20 cellular contexts compared by ENCODE assay signal in genomic region chr13:102212729-102213128, GRCh38.
DNase-seq lines count a peak whose midpoint lies in the region; ATAC-seq and TF ChIP-seq lines count a peak whose summit lies in the region.
"Had no signal": no experiment of that assay in that cellular context is flagged by ENCODE, and none has a peak within 500 bp of the region (broad histone marks: within the 10 kb centered on the region; RNA-seq: fewer than 3 reads in every experiment).

No MANE protein-coding gene starts in this region.

- H3K27me3 ChIP-seq in HUES48 (ENCODE audit: control insufficient read depth, insufficient read depth, low read length) (no peaks in the 10 kb centered on the region), endodermal cell (ENCODE audit: control insufficient read depth, insufficient read depth, low read length, poor library complexity, severe bottlenecking) (no peaks in the 10 kb centered on the region), neural cell (ENCODE audit: insufficient read depth, low read depth, low read length) (no peaks in the 10 kb centered on the region)
- H3K27me3 ChIP-seq: BLaER1 treated with 17β-estradiol and CSF1 and Interleukin-3, amounts not matched to agents 10 nM and 100 nM had no signal

- ATAC-seq in GM21447 (IDR thresholded peaks at IDR 0.05; ENCODE audit: unreplicated experiment) (no peak), left lobe of liver (no peak)
- ATAC-seq: Panc1 had no signal

- H3F3A ChIP-seq in neural cell (ENCODE audit: insufficient read depth, low read length, poor library complexity, severe bottlenecking), result no peaks in the 10 kb centered on the region

- H3K9ac ChIP-seq in HUES48 (ENCODE audit: low read depth, low read length), result no peak overlapping the region
- H3K9ac ChIP-seq in endodermal cell (ENCODE audit: extremely low read depth, low read length, poor library complexity, severe bottlenecking), result no peak overlapping the region
- H3K9ac ChIP-seq in neural cell (ENCODE audit: low read length), result no peak overlapping the region
- H3K9ac ChIP-seq: BLaER1 treated with 17β-estradiol and CSF1 and Interleukin-3, amounts not matched to agents 10 nM and 100 nM; GM23248; KMS-11 had no signal

- H3K4me2 ChIP-seq in neural cell (ENCODE audit: low read length), result no peak overlapping the region
- H3K4me2 ChIP-seq: BLaER1 treated with 17β-estradiol and CSF1 and Interleukin-3, amounts not matched to agents 10 nM and 100 nM; KMS-11 had no signal

- H3K4me3 ChIP-seq in HUES48 (ENCODE audit: low read depth, low read length) (no peak overlapping the region), endodermal cell (ENCODE audit: low read length) (no peak overlapping the region), neural cell (ENCODE audit: low read length) (peak overlapping the region; percentile 39)
- H3K4me3 ChIP-seq: BLaER1 treated with 17β-estradiol and CSF1 and Interleukin-3, amounts not matched to agents 10 nM and 100 nM; GM23248 had no signal

- no peaks in the 10 kb centered on the region for H3K36me3 Mint-ChIP-seq in endodermal cell (ENCODE audit: low read depth)
- H3K36me3 Mint-ChIP-seq: CD4-positive, alpha-beta memory T cell had no signal

- no peaks in the 10 kb centered on the region for H3K79me2 ChIP-seq in neural cell (replicated peaks; ENCODE audit: insufficient read depth, low read length)

- no peak overlapping the region for H3K4me3 Mint-ChIP-seq in endodermal cell
- H3K4me3 Mint-ChIP-seq: CD4-positive, alpha-beta memory T cell had no signal

- peaks cover 19% of the 10 kb centered on the region for H3K4me1 ChIP-seq in HUES48 (ENCODE audit: control insufficient read depth, insufficient read depth, low read length)
- peaks cover 9% of the 10 kb centered on the region for H3K4me1 ChIP-seq in endodermal cell (ENCODE audit: control insufficient read depth, insufficient read depth, low read length)
- H3K4me1 ChIP-seq: BLaER1 treated with 17β-estradiol and CSF1 and Interleukin-3, amounts not matched to agents 10 nM and 100 nM had no signal

- TF ChIP-seq CTCF in endodermal cell (conservative IDR thresholded peaks at IDR 0.05) (no peak), neural cell (IDR thresholded peaks at IDR 0.05; ENCODE audit: poor library complexity, severe bottlenecking) (no peak)

- H3K27ac ChIP-seq in HUES48 (ENCODE audit: low read depth, low read length) (peak overlapping the region; percentile 26), endodermal cell (ENCODE audit: low read depth, low read length) (no peak overlapping the region), neural cell (ENCODE audit: low read length) (peak overlapping the region; percentile 25)
- H3K27ac ChIP-seq: BLaER1 treated with 17β-estradiol and CSF1 and Interleukin-3, amounts not matched to agents 10 nM and 100 nM; GM23248; KMS-11 had no signal

- H3K36me3 ChIP-seq in HUES48 (ENCODE audit: control insufficient read depth, insufficient read depth, low read length) (no peaks in the 10 kb centered on the region), endodermal cell (ENCODE audit: control insufficient read depth, insufficient read depth, low read length) (no peaks in the 10 kb centered on the region), neural cell (ENCODE audit: insufficient read depth, low read length) (no peaks in the 10 kb centered on the region)
- H3K36me3 ChIP-seq: BLaER1 treated with 17β-estradiol and CSF1 and Interleukin-3, amounts not matched to agents 10 nM and 100 nM had no signal

- H2AFZ ChIP-seq in neural cell (ENCODE audit: low read depth, low read length), result no peak overlapping the region
- H2AFZ ChIP-seq: GM23248 had no signal

- peak; percentile 77 for TF ChIP-seq EP300 in neural cell (conservative IDR thresholded peaks at IDR 0.05; ENCODE audit: poor library complexity, severe bottlenecking)

- H3K9me2 ChIP-seq in neural cell (ENCODE audit: insufficient read depth, low read length), result no peaks in the 10 kb centered on the region

- DNase-seq in NCI-H345 (lab: John Stamatoyannopoulos, UW) (peak; percentile 88), endodermal cell (peak; percentile 73), T-helper 9 cell (no peak), COLO668 (lab: John Stamatoyannopoulos, UW; ENCODE audit: unreplicated experiment) (no peak), left lobe of liver (ENCODE audit: low spot score) (no peak)
- DNase-seq: ACHN; CD4-positive, alpha-beta memory T cell; GM23248; HCEC 1CT; IMR-90; NCI-H1092 treated with DMSO at 0.1 percent for 48 hours; NCI-H1694; NCI-H774; NK-92 treated with Interleukin-12 subunit alpha and Interleukin-12 subunit beta, amount 100 ng/mL, for 24 hours had no signal

- no peaks in the 10 kb centered on the region for H4K20me1 ChIP-seq in neural cell (ENCODE audit: insufficient read depth)
- H4K20me1 ChIP-seq: BLaER1 treated with 17β-estradiol and CSF1 and Interleukin-3, amounts not matched to agents 10 nM and 100 nM had no signal

- 36 to 57% methylated on average over 2 to 3 of the region's 3 CpGs for WGBS in endodermal cell (ENCODE audit: insufficient coverage in 1 of 2, insufficient read length in 1 of 2), 2 experiments

- peak overlapping the region; percentile 4 for H3K27ac Mint-ChIP-seq in endodermal cell
- H3K27ac Mint-ChIP-seq: CD4-positive, alpha-beta memory T cell had no signal

- no peaks in the 10 kb centered on the region for H3K9me3 Mint-ChIP-seq in endodermal cell

- H3K9me3 ChIP-seq in HUES48 (ENCODE audit: control insufficient read depth, insufficient read depth, low read length), result no peaks in the 10 kb centered on the region
- H3K9me3 ChIP-seq in endodermal cell (ENCODE audit: control insufficient read depth, low read length), result no peaks in the 10 kb centered on the region
- H3K9me3 ChIP-seq in neural cell (ENCODE audit: low read length), result no peaks in the 10 kb centered on the region
- H3K9me3 ChIP-seq: BLaER1 treated with 17β-estradiol and CSF1 and Interleukin-3, amounts not matched to agents 10 nM and 100 nM had no signal

- TF ChIP-seq RAD21 in neural cell (conservative IDR thresholded peaks at IDR 0.05), result no peak

- no peaks in the 10 kb centered on the region for H3K27me3 Mint-ChIP-seq in endodermal cell (ENCODE audit: insufficient read depth)

- peaks cover 20% of the 10 kb centered on the region for H3K4me1 Mint-ChIP-seq in endodermal cell
- H3K4me1 Mint-ChIP-seq: CD4-positive, alpha-beta memory T cell had no signal

TF ChIP-seq in neural cell, 6 proteins besides CTCF, POLR2A, EP300 and RAD21:
- TF ChIP-seq POLR2AphosphoS5 (IDR thresholded peaks at IDR 0.05) (peak; percentile 49), MXI1 (conservative IDR thresholded peaks at IDR 0.05; ENCODE audit: poor library complexity, severe bottlenecking) (no peak)
TF ChIP-seq in neural cell: peak in this region for 1.

Comparison
In these comparisons a context has a peak if more than half of its experiments do, and no peak if none do; other contexts are left out.
1. DNase-seq: peak in NCI-H345 (single experiment) and endodermal cell (single experiment); none in T-helper 9 cell (single experiment), COLO668 (single experiment) and left lobe of liver (single experiment).